Comparison of ENCODE assay signal across 10 cellular contexts in genomic region chr11:73147771-73148681, GRCh38. TPM values are rescaled to one million over a fixed set of nuclear protein-coding genes. Genes with fewer than 3 reads are reported as not detected.
DNase-seq lines count a peak whose midpoint lies in the region; ATAC-seq and TF ChIP-seq lines count a peak whose summit lies in the region.
"Had no signal": no experiment of that assay in that cellular context is flagged by ENCODE, and none has a peak within 500 bp of the region (broad histone marks: within the 10 kb centered on the region; RNA-seq: fewer than 3 reads in every experiment).

No MANE protein-coding gene starts in this region.

- POLR2A ChIA-PET in RWPE1 (lab: Yijun Ruan, JAX; ENCODE audit: low non-redundant PET), result no interaction called here

- H3K36me3 ChIP-seq in right atrium auricular region, result no peaks in the 10 kb centered on the region

- H3K4me3 ChIP-seq in right atrium auricular region (peak overlapping the region; percentile 5 to 15), foreskin fibroblast (ENCODE audit: low read depth in 1 of 2, low read length in 2 of 2) (no peak overlapping the region)

- H3K27ac ChIP-seq in RWPE1, result peak overlapping the region; percentile 27; the same call in 1 of the 2 replicates
- peak overlapping the region; percentile 76 to 98 for H3K27ac ChIP-seq in right atrium auricular region

- CTCF ChIA-PET in RWPE1 (lab: Yijun Ruan, JAX), result no interaction called here

- no peak for TF ChIP-seq CTCF in RWPE1 (conservative IDR thresholded peaks at IDR 0.05; ENCODE audit: low read depth)
- TF ChIP-seq CTCF in right atrium auricular region (IDR thresholded peaks at IDR 0.05), result no peak
- no peak for TF ChIP-seq CTCF in foreskin fibroblast (IDR thresholded peaks at IDR 0.05; ENCODE audit: low read depth, low read length)

- DNase-seq in NCI-H1417 (lab: John Stamatoyannopoulos, UW) (peak in 2 of 3 experiments; percentile 8 to 45), NCI-H1417 treated with DMSO at 0.1 percent for 48 hours (lab: John Stamatoyannopoulos, UW) (no peak), RWPE1 (ENCODE audit: low spot score) (no peak), right atrium auricular region (ENCODE audit: low spot score) (peak; percentile 59), activated T-cell treated with anti-CD3 and anti-CD28 coated beads for 4 hours (no peak), foreskin fibroblast (no peak)
- no peak for DNase-seq in stimulated activated naive CD8-positive, alpha-beta T cell treated with anti-CD3 and anti-CD28 coated beads, Interleukin-15, Interleukin-2, amounts not matched to agents 100 U/mL and 50 U/mL, for 24 hours
- DNase-seq: effector CD8-positive, alpha-beta T cell; stimulated activated CD4-positive, alpha-beta T cell treated with anti-CD3 and anti-CD28 coated beads, Interleukin-2, amount 100 ng/mL, for 24 hours had no signal

- no peaks in the 10 kb centered on the region for H3K27me3 ChIP-seq in right atrium auricular region

- ATAC-seq in stimulated activated naive CD8-positive, alpha-beta T cell treated with anti-CD3 and anti-CD28 coated beads, Interleukin-15, Interleukin-2, amounts not matched to agents 100 U/mL and 50 U/mL, for 24 hours, result peak; percentile 19
- no peak for ATAC-seq in HG03469 (IDR thresholded peaks at IDR 0.05; ENCODE audit: unreplicated experiment)

- H3K9me3 ChIP-seq in right atrium auricular region, result no peaks in the 10 kb centered on the region

- H3K4me1 ChIP-seq in right atrium auricular region, result peaks cover 0 to 70% of the 10 kb centered on the region in 2 donors

RNA-seq across cellular contexts. Expression of gene FCHSD2, which starts 5.9 kb away (rescaled TPM):
- total RNA-seq in right atrium auricular region, result 10 to 100 TPM; 23.9 to 24.0 TPM

Comparison
In these comparisons a context has a peak if more than half of its experiments do, and no peak if none do; other contexts are left out.
1. DNase-seq: peak in NCI-H1417 (2 of 3) and right atrium auricular region (single experiment); none in NCI-H1417 treated with DMSO at 0.1 percent for 48 hours (single experiment), RWPE1 (single experiment), stimulated activated naive CD8-positive, alpha-beta T cell treated with anti-CD3 and anti-CD28 coated beads, Interleukin-15, Interleukin-2, amounts not matched to agents 100 U/mL and 50 U/mL, for 24 hours (single experiment), activated T-cell treated with anti-CD3 and anti-CD28 coated beads for 4 hours (single experiment) and foreskin fibroblast (0 of 2).
2. H3K4me3 ChIP-seq: peak in right atrium auricular region (2 of 2); none in foreskin fibroblast (0 of 2).